In the genomic region with DNA sequence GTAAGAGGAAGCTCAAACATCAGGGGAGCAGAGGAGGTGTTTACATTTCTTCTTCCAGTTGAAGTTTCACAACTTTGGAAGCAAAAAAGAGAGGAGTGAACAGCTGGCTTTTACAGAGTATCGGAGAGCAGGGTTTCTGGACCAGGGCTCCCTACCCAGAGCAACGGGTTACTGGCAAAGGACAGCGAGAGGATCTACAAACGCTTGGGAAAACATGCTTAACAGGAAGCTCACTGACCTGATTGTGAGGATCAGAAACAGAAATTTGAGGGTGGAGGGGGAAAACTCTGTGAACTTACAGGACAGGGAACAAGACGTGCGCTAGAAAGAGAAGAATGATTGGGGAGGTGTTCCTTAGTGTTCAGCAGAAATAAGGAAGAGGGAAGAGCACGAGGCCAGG, we compare ENCODE assay signal across 1 cellular context.
TF ChIP-seq lines count a peak whose summit lies in the region.

No MANE protein-coding gene starts in this region.

TF ChIP-seq in WTC11, 78 proteins besides CTCF, POLR2A, EP300 and RAD21 (continued from another document):
- TF ChIP-seq ZNF281 (CRISPR knock-in tag; IDR thresholded peaks at IDR 0.05) (no peak), PRRX2 (CRISPR knock-in tag; IDR thresholded peaks at IDR 0.05) (no peak), CREM (CRISPR knock-in tag; IDR thresholded peaks at IDR 0.05) (no peak), ATF3 (CRISPR knock-in tag; conservative IDR thresholded peaks at IDR 0.05) (no peak), IRF2 (CRISPR knock-in tag; IDR thresholded peaks at IDR 0.05; ENCODE audit: borderline replicate concordance, low read depth) (no peak), ZNF416 (CRISPR knock-in tag; IDR thresholded peaks at IDR 0.05) (no peak), ATF6 (CRISPR knock-in tag; IDR thresholded peaks at IDR 0.05) (no peak)
